8 cellular contexts compared by ENCODE assay signal in the genomic region with DNA sequence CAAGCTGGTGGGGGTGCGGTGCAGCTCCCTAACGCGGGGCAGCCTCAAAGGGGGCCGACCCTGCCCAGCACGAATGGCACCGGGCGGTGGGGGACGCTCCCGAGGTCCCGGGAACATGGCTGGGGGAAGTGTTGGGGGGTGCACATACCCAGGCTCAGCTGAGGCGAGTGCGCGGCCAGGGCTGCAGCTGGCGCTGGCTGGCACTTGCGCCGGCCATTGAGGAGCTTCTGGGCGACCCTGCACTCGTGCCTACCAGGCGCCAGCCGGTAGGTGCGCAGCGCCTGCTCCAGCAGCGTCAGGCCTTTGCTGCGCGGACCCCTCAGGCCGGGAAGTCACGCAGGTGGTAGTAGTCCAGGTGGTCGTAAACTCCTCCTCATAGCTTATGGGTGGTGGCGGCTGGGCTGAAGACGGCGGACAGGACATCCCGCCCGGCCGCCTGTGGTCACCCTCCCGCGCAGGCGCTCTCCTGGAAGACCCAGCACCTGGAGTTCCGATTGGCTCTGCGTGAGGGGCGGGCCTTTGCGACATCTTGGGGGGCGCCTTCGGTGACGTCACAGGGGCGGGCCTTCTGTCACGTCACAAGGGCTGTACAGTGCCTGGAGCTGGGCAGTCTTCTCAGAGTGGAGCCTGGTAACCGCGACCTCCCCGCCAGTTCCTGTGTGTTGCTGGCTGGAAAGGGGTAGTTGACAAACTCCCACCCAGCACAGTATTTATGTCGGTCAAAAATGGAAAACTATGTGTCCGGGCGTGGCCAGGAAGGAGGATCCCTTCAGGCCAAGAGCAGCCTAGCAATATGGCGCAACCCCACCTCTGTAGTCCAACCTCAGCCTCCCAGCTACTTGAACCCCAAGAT.
DNase-seq lines count a peak whose midpoint lies in the region; ATAC-seq and TF ChIP-seq lines count a peak whose summit lies in the region.
"Not testable (repeated sequence)": the region's sequence is repeated elsewhere in the genome, so short reads cannot be mapped to it uniquely, and the experiment has no call there.

No MANE protein-coding gene starts in this region.

- H3K27me3 ChIP-seq in DND-41 (ENCODE audit: insufficient read depth, low read length, poor library complexity): not testable (repeated sequence)

- H3K79me2 ChIP-seq in DND-41 (ENCODE audit: insufficient read depth, low read length): not testable (repeated sequence)

- ATAC-seq in DND-41 (ENCODE audit: insufficient read depth, low read depth) (peak; percentile 93), GM21723 (IDR thresholded peaks at IDR 0.05; ENCODE audit: unreplicated experiment) (peak; percentile 99)
- peak; percentile 99 for ATAC-seq in natural killer cell treated with Interleukin-12 subunit alpha and Interleukin-12 subunit beta and Interleukin-15 and Interleukin-18, amount 100 ng/mL, for 72 hours
- ATAC-seq in stimulated activated naive B cell treated with anti-CD40 and anti-IgM and Interleukin-4, amounts not matched to agents 10 μg/mL and 1 μg/mL and 100 μg/mL, for 72 hours (replicated peaks): peak; percentile 98 to 99

- peak overlapping the region in 1 of 2 donors; percentile 85 for H3K27ac Mint-ChIP-seq in natural killer cell treated with Interleukin-12 subunit alpha and Interleukin-12 subunit beta and Interleukin-15 and Interleukin-18, amount 100 ng/mL, for 72 hours
- peak overlapping the region; percentile 94 for H3K27ac Mint-ChIP-seq in stimulated activated naive B cell treated with anti-CD40 and anti-IgM and Interleukin-4, amounts not matched to agents 10 μg/mL and 1 μg/mL and 100 μg/mL, for 72 hours

- not testable (repeated sequence) for H3K27me3 Mint-ChIP-seq in natural killer cell treated with Interleukin-12 subunit alpha and Interleukin-12 subunit beta and Interleukin-15 and Interleukin-18, amount 100 ng/mL, for 72 hours; stimulated activated naive B cell treated with anti-CD40 and anti-IgM and Interleukin-4, amounts not matched to agents 10 μg/mL and 1 μg/mL and 100 μg/mL, for 72 hours

- not testable (repeated sequence) for TF ChIP-seq EP300 in Ishikawa (IDR thresholded peaks at IDR 0.05; ENCODE audit: borderline replicate concordance)

- H4K20me1 ChIP-seq in DND-41 (ENCODE audit: insufficient read depth, low read length): not testable (repeated sequence)

- not testable (repeated sequence) for H3K4me1 ChIP-seq in DND-41 (ENCODE audit: insufficient read depth, low read length)

- TF ChIP-seq CTCF in DND-41 (IDR thresholded peaks at IDR 0.05; ENCODE audit: borderline replicate concordance, extremely low read depth, low read length, poor library complexity, severe bottlenecking); RWPE1 (conservative IDR thresholded peaks at IDR 0.05; ENCODE audit: low read depth); fibroblast of pulmonary artery (IDR thresholded peaks at IDR 0.05; ENCODE audit: low read length, missing control alignments): not testable (repeated sequence)

- POLR2A ChIA-PET in RWPE1 (lab: Yijun Ruan, JAX; ENCODE audit: low non-redundant PET): interaction anchor here (1.0 kb wide), 1 partner anchor 75 kb away, joined by 3 read pairs; the partner anchor contains the start of gene ERV3-1

- not testable (repeated sequence) for H3K36me3 ChIP-seq in DND-41 (ENCODE audit: insufficient read depth, low read length)

- CTCF ChIA-PET in RWPE1 (lab: Yijun Ruan, JAX): not testable (repeated sequence)

- not testable (repeated sequence) for H3K36me3 Mint-ChIP-seq in natural killer cell treated with Interleukin-12 subunit alpha and Interleukin-12 subunit beta and Interleukin-15 and Interleukin-18, amount 100 ng/mL, for 72 hours
- H3K36me3 Mint-ChIP-seq in stimulated activated naive B cell treated with anti-CD40 and anti-IgM and Interleukin-4, amounts not matched to agents 10 μg/mL and 1 μg/mL and 100 μg/mL, for 72 hours: peaks cover 5 to 11% of the 10 kb centered on the region in 2 donors

- DNase-seq in DND-41 (peak; percentile 85), RWPE1 (ENCODE audit: low spot score) (peak; percentile 82), fibroblast of pulmonary artery (ENCODE audit: low read depth) (peak; percentile 95)
- peak; percentile 94 for DNase-seq in activated effector memory CD4-positive, alpha-beta T cell treated with anti-CD3 and anti-CD28 coated beads, Interleukin-2, amount 50 U/mL, for 16 hours
- DNase-seq in natural killer cell treated with Interleukin-12 subunit alpha and Interleukin-12 subunit beta and Interleukin-15 and Interleukin-18, amount 100 ng/mL, for 72 hours (ENCODE audit: low spot score): peak; percentile 96
- peak; percentile 95 for DNase-seq in stimulated activated naive B cell treated with anti-CD40 and anti-IgM and Interleukin-4, amounts not matched to agents 10 μg/mL and 1 μg/mL and 100 μg/mL, for 72 hours

- peak overlapping the region; percentile 28 to 71; a peak in 3 of 4 replicates for H3K4me3 ChIP-seq in DND-41 (ENCODE audit: low read depth in 1 of 2, low read length in 2 of 2)
- peak overlapping the region; percentile 73 for H3K4me3 ChIP-seq in fibroblast of pulmonary artery (replicated peaks; ENCODE audit: low read depth, low read length)

- H3K4me2 ChIP-seq in DND-41 (ENCODE audit: insufficient read depth, low read length): peak overlapping the region; percentile 63

- peak overlapping the region; percentile 66 for H3K27ac ChIP-seq in DND-41 (ENCODE audit: low read length)
- peak overlapping the region; percentile 57 for H3K27ac ChIP-seq in RWPE1

- H3K9me3 Mint-ChIP-seq in natural killer cell treated with Interleukin-12 subunit alpha and Interleukin-12 subunit beta and Interleukin-15 and Interleukin-18, amount 100 ng/mL, for 72 hours; stimulated activated naive B cell treated with anti-CD40 and anti-IgM and Interleukin-4, amounts not matched to agents 10 μg/mL and 1 μg/mL and 100 μg/mL, for 72 hours: not testable (repeated sequence)

- peak overlapping the region; percentile 76 for H3K4me3 Mint-ChIP-seq in natural killer cell treated with Interleukin-12 subunit alpha and Interleukin-12 subunit beta and Interleukin-15 and Interleukin-18, amount 100 ng/mL, for 72 hours
- H3K4me3 Mint-ChIP-seq in stimulated activated naive B cell treated with anti-CD40 and anti-IgM and Interleukin-4, amounts not matched to agents 10 μg/mL and 1 μg/mL and 100 μg/mL, for 72 hours: peak overlapping the region; percentile 92 to 96

- peak overlapping the region; percentile 58 for H3K9ac ChIP-seq in DND-41 (ENCODE audit: low read depth, low read length)

- not testable (repeated sequence) for H3K4me1 Mint-ChIP-seq in natural killer cell treated with Interleukin-12 subunit alpha and Interleukin-12 subunit beta and Interleukin-15 and Interleukin-18, amount 100 ng/mL, for 72 hours (ENCODE audit: low read depth in 2 of 2); stimulated activated naive B cell treated with anti-CD40 and anti-IgM and Interleukin-4, amounts not matched to agents 10 μg/mL and 1 μg/mL and 100 μg/mL, for 72 hours

- TF ChIP-seq RAD21 in Ishikawa (IDR thresholded peaks at IDR 0.05; ENCODE audit: low read depth): not testable (repeated sequence)

- H3K9me3 ChIP-seq in DND-41 (ENCODE audit: insufficient read depth, low read length, severe bottlenecking): not testable (repeated sequence)

- H2AFZ ChIP-seq in DND-41 (ENCODE audit: low read depth, low read length): peak overlapping the region; percentile 87

TF ChIP-seq in Ishikawa, 13 proteins besides CTCF, POLR2A, EP300 and RAD21:
- TF ChIP-seq CEBPB (IDR thresholded peaks at IDR 0.05): peak; percentile 20; the same call in 1 of the 2 replicates
- peak; percentile 85 for TF ChIP-seq CREB1 (IDR thresholded peaks at IDR 0.05; ENCODE audit: low read depth)
- peak; percentile 75 for TF ChIP-seq YY1 (IDR thresholded peaks at IDR 0.05; ENCODE audit: low read depth)
- TF ChIP-seq, protein P1, sequence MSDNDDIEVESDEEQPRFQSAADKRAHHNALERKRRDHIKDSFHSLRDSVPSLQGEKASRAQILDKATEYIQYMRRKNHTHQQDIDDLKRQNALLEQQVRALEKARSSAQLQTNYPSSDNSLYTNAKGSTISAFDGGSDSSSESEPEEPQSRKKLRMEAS (IDR thresholded peaks at IDR 0.05): peak; percentile 55
- peak; percentile 41; the same call in 1 of the 2 replicates for TF ChIP-seq TAF1 (IDR thresholded peaks at IDR 0.05; ENCODE audit: low read depth)

Comparison
In these comparisons a context has a peak if more than half of its experiments do, and no peak if none do; other contexts are left out.
1. Peak in every context shown above with its lines: DNase-seq, ATAC-seq, H3K4me3 ChIP-seq and H3K27ac ChIP-seq.